Comparison of ENCODE assay signal across 16 cellular contexts in the genomic region with DNA sequence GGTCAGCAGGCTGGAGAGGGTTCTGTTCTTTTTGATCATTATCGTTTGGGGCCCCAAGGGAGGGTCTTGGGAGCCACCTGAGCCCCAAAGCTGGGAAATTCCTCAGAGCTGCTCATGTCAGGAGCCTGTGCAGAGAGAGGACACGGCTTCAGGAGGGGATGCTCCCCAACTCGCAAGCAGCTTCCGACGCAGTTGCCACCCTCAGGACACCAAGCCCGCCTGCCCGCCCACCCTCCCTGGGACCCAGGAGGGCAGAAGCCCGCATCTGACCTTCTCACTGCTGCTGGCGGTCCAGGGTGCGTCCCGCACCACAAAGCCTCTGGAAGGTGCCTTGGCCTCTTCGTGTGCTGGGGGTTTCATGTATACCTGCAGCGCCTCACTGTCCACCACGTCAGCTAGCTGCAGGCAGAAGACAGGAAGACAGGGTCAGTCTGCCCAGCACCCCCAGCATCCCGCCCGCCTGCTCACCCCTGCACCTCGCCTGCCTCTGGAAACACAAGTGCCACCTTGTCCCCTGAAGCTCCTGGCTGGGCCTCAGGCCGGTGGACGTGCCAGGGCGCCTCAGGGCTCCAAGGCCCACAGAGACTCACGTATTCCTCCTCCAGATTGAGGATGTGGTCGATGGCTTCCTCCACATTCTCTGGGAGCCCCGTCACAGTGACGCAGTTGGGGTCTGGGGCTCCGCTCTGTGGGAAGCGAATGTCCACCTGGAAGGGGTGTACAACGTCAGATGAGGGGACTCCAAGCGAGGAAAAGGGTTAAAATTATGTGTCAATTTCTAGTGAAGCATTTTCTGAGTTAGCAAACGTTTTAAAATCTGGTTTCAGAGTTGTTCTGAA. TPM values are rescaled to one million over a fixed set of nuclear protein-coding genes. Genes with fewer than 3 reads are reported as not detected.
"Had no signal": no experiment of that assay in that cellular context is flagged by ENCODE, and none has a peak within 500 bp of the region (broad histone marks: within the 10 kb centered on the region; RNA-seq: fewer than 3 reads in every experiment).

No MANE protein-coding gene starts in this region.

- H3K9me3 Mint-ChIP-seq: activated naive CD8-positive, alpha-beta T cell treated with anti-CD3 and anti-CD28 coated beads, Interleukin-2, amount 10 ng/mL, durations not matched to agents 7 days and 5 days; activated T-cell treated with anti-CD3 and anti-CD28 coated beads, Interleukin-2, amount 50 U/mL, for 24 hours had no signal

- H3K27ac ChIP-seq: coronary artery, epithelial cell of prostate, gastrocnemius medialis, stomach had no signal

- H3K4me3 Mint-ChIP-seq: activated CD8-positive, alpha-beta memory T cell treated with anti-CD3 and anti-CD28 coated beads, Interleukin-2, amount 10 ng/mL, durations not matched to agents 7 days and 5 days; activated naive CD8-positive, alpha-beta T cell treated with anti-CD3 and anti-CD28 coated beads, Interleukin-2, amount 10 ng/mL, durations not matched to agents 7 days and 5 days; activated T-cell treated with anti-CD3 and anti-CD28 coated beads, Interleukin-2, amount 50 U/mL, for 24 hours had no signal

- H3K4me1 ChIP-seq: gastrocnemius medialis had no signal

- H3K27me3 Mint-ChIP-seq: activated CD8-positive, alpha-beta memory T cell treated with anti-CD3 and anti-CD28 coated beads, Interleukin-2, amount 10 ng/mL, durations not matched to agents 7 days and 5 days; activated naive CD8-positive, alpha-beta T cell treated with anti-CD3 and anti-CD28 coated beads, Interleukin-2, amount 10 ng/mL, durations not matched to agents 7 days and 5 days; activated T-cell treated with anti-CD3 and anti-CD28 coated beads, Interleukin-2, amount 50 U/mL, for 24 hours had no signal

- H3K27ac Mint-ChIP-seq: activated CD8-positive, alpha-beta memory T cell treated with anti-CD3 and anti-CD28 coated beads, Interleukin-2, amount 10 ng/mL, durations not matched to agents 7 days and 5 days; activated naive CD8-positive, alpha-beta T cell treated with anti-CD3 and anti-CD28 coated beads, Interleukin-2, amount 10 ng/mL, durations not matched to agents 7 days and 5 days; activated T-cell treated with anti-CD3 and anti-CD28 coated beads, Interleukin-2, amount 50 U/mL, for 24 hours had no signal

- H3K9me3 ChIP-seq: gastrocnemius medialis, ovary, stomach had no signal

- H3K36me3 ChIP-seq: ovary had no signal

- ATAC-seq: activated CD8-positive, alpha-beta memory T cell treated with anti-CD3 and anti-CD28 coated beads, Interleukin-2, amount 10 ng/mL, durations not matched to agents 7 days and 5 days; gastrocnemius medialis had no signal

- H3K27me3 ChIP-seq: gastrocnemius medialis, ovary, stomach had no signal

- H3K4me3 ChIP-seq: coronary artery, gastrocnemius medialis, ovary, stomach had no signal

- DNase-seq: activated CD4-positive, alpha-beta T cell treated with anti-CD3 and anti-CD28 coated beads, Interleukin-2, amount 50 U/mL, for 4 hours; activated CD4-positive, CD25-positive, alpha-beta regulatory T cell treated with anti-CD3 and anti-CD28 coated beads, Interleukin-2, amount 50 U/mL, for 72 hours; activated CD8-positive, alpha-beta memory T cell treated with anti-CD3 and anti-CD28 coated beads, Interleukin-2, amount 10 ng/mL, durations not matched to agents 7 days and 5 days; activated effector memory CD4-positive, alpha-beta T cell treated with anti-CD3 and anti-CD28 coated beads, Interleukin-2, amount 50 U/mL, for 16 hours; activated naive CD8-positive, alpha-beta T cell treated with anti-CD3 and anti-CD28 coated beads, Interleukin-2, amount 10 ng/mL, durations not matched to agents 7 days and 5 days; activated T-cell treated with anti-CD3 and anti-CD28 coated beads, Interleukin-2, amount 50 U/mL, for 24 hours; effector memory CD4-positive, alpha-beta T cell; gastrocnemius medialis; hypothalamus; mesendoderm; stimulated activated CD4-positive, alpha-beta T cell treated with anti-CD3 and anti-CD28 coated beads, Interleukin-4, amount 100 ng/mL, for 1 hour; stomach had no signal

RNA-seq across cellular contexts. Expression of gene ANO7, which starts 41.3 kb away (rescaled TPM):
- polyA plus RNA-seq: neural cell had no signal
